ENCODE assay signal across 8 cellular contexts in the genomic region with DNA sequence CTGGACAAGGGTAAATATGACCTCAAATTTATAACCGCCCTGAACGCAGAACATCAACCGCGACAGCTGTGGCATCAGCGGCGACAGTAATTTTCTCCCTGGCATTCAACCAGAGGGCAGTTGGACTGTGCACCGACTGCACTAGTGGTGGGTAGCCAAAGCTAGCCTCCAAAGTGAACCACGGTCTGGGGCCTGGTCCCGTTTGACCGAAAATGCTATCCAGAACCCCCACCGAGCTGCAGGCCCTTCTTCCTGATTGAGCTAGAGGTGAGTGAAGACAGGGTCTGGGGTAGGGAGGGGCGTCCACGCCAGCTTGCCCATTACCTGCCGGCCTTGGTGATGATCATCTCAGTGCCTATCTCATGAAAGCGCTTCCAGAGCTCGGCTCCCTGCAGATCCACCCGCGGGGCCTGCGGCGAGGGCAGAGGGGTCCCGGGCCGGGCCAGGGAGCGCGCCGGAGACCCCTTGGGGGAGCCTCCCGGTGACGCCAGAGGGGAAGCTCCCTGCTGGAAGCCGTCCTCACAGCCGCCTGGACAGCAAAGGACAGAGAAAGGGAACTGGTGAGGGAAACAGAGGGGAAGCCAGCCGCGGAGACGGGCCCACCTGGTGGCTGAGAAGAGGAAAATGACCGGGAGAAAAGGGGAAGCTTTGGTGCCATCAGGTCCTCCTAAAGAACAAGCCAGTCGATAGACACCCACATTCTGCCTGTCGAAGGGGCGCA. TPM values are rescaled to one million over a fixed set of nuclear protein-coding genes. Genes with fewer than 3 reads are reported as not detected.
DNase-seq lines count a peak whose midpoint lies in the region; ATAC-seq and TF ChIP-seq lines count a peak whose summit lies in the region.

No MANE protein-coding gene starts in this region.

- CTCF ChIA-PET in HEK293T (lab: Yijun Ruan, JAX) = interaction anchor here (0.6 to 1.3 kb wide), 5 partner anchors 12 to 205 kb away, joined by 3 read pairs; no protein-coding TSS in a partner anchor

- H3K4me3 ChIP-seq in adipocyte (ENCODE audit: low read length) (peak overlapping the region; percentile 85), iPS-11a (ENCODE audit: low read depth, low read length) (peak overlapping the region; percentile 1), subcutaneous abdominal adipose tissue (ENCODE audit: low read depth in 1 of 5, low read length in 5 of 5) (peak overlapping the region; percentile 71 to 91 (median 88))

- H3K27me3 ChIP-seq in adipocyte (replicated peaks; ENCODE audit: control insufficient read depth, insufficient read depth, low read length) (no peaks in the 10 kb centered on the region), subcutaneous abdominal adipose tissue (ENCODE audit: control insufficient read depth in 5 of 5, insufficient read depth in 4 of 5, low read length in 5 of 5) (peaks cover 0 to 11% (median 4%) of the 10 kb centered on the region in 5 donors)

- POLR2A ChIA-PET in HEK293T (lab: Yijun Ruan, JAX) = interaction anchor here (0.5 to 4.0 kb wide), 7 partner anchors 9 to 337 kb away, joined by 3 to 18 read pairs (median 4); no protein-coding TSS in a partner anchor

- ATAC-seq in esophagus mucosa (no peak), HG02642 (IDR thresholded peaks at IDR 0.05; ENCODE audit: poor library complexity, unreplicated experiment) (no peak)

- H3K27ac ChIP-seq in subcutaneous abdominal adipose tissue (ENCODE audit: low read depth, low read length) = peak overlapping the region; percentile 84

- peak; percentile 40 for DNase-seq in HEK293T (ENCODE audit: extremely low spot score)
- DNase-seq in adipocyte (ENCODE audit: low read depth) = peak; percentile 44
- no peak for DNase-seq in NCI-H2171 treated with DMSO at 0.1 percent for 48 hours (lab: John Stamatoyannopoulos, UW)
- DNase-seq in NCI-H2171 (lab: John Stamatoyannopoulos, UW) = no peak

- H3K4me1 ChIP-seq in adipocyte (ENCODE audit: control insufficient read depth, insufficient read depth, low read length) = peaks cover 32% of the 10 kb centered on the region
- peaks cover 0 to 30% (median 23%) of the 10 kb centered on the region in 5 donors for H3K4me1 ChIP-seq in subcutaneous abdominal adipose tissue (ENCODE audit: control insufficient read depth in 5 of 5, insufficient read depth in 5 of 5, low read length in 5 of 5)

- H3K9ac ChIP-seq in adipocyte (ENCODE audit: low read length) (peak overlapping the region; percentile 97), subcutaneous abdominal adipose tissue (ENCODE audit: low read length in 5 of 5) (peak overlapping the region; percentile 22 to 80 (median 72))

- H3K9me3 ChIP-seq in adipocyte (ENCODE audit: control insufficient read depth, low read length) = no peaks in the 10 kb centered on the region
- no peaks in the 10 kb centered on the region for H3K9me3 ChIP-seq in subcutaneous abdominal adipose tissue (ENCODE audit: control insufficient read depth in 5 of 5, low read length in 5 of 5)

- H3K36me3 ChIP-seq in adipocyte (ENCODE audit: control insufficient read depth, insufficient read depth, low read length, severe bottlenecking) (no peaks in the 10 kb centered on the region), subcutaneous abdominal adipose tissue (ENCODE audit: control insufficient read depth in 5 of 5, insufficient read depth in 5 of 5, low read length in 5 of 5) (no peaks in the 10 kb centered on the region)

TF ChIP-seq in HEK293T, 16 proteins besides CTCF, POLR2A, EP300 and RAD21:
- no peak for TF ChIP-seq CTBP1 (IDR thresholded peaks at IDR 0.05; ENCODE audit: borderline replicate concordance)
- TF ChIP-seq HDGF (IDR thresholded peaks at IDR 0.05; ENCODE audit: borderline replicate concordance) = no peak
- TF ChIP-seq ZNF384 (IDR thresholded peaks at IDR 0.05) = no peak
- no peak for TF ChIP-seq SP1 (IDR thresholded peaks at IDR 0.05)

RNA-seq across cellular contexts. Expression of gene TBX18, which starts 2.0 kb away (rescaled TPM):
- 1.6 TPM for total RNA-seq in esophagus mucosa

Comparison
In these comparisons a context has a peak if more than half of its experiments do, and no peak if none do; other contexts are left out.
1. DNase-seq: peak in HEK293T (single experiment) and adipocyte (single experiment); none in NCI-H2171 treated with DMSO at 0.1 percent for 48 hours (single experiment) and NCI-H2171 (single experiment).
2. H3K4me3 ChIP-seq: peak in every context shown above with its lines; median percentile 88 in subcutaneous abdominal adipose tissue; 85 in adipocyte; 1 in iPS-11a.